ENCODE assay signal across 29 cellular contexts in the genomic region with DNA sequence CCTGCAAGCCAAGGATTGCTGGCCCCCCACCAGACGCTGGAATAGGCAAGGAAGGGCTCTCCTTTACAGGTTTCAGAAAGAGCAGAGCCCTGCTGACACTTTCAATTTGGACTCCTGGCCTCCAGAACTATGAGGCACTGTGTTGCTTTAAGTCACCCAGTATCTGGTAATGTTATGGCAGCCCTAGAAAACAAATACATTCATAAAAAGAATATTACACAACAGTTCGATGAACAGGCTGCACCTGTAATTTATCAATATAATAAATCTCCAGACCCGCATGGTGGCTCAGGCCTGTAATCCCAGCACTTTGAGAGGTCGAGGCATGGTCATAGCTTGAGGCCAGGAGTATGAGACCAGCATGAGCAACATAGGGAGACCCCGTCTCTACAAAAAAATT.
"Had no signal": no experiment of that assay in that cellular context is flagged by ENCODE, and none has a peak within 500 bp of the region (broad histone marks: within the 10 kb centered on the region; RNA-seq: fewer than 3 reads in every experiment).

No MANE protein-coding gene starts in this region.

- H3K27me3 Mint-ChIP-seq: activated naive CD4-positive, alpha-beta T cell treated with anti-CD3 and anti-CD28 coated beads, Interleukin-2, amount 50 U/mL, for 24 hours; activated naive CD8-positive, alpha-beta T cell treated with anti-CD3 and anti-CD28 coated beads for 36 hours had no signal

- DNase-seq: activated CD4-positive, alpha-beta T cell treated with anti-CD3 and anti-CD28 coated beads for 1 hour; activated CD4-positive, alpha-beta T cell treated with anti-CD3 and anti-CD28 coated beads for 4 hours; activated CD4-positive, alpha-beta T cell treated with anti-CD3 and anti-CD28 coated beads, Interleukin-2, amount 10 ng/mL, durations not matched to agents 7 days and 5 days; activated CD4-positive, alpha-beta T cell treated with anti-CD3 and anti-CD28 coated beads, Interleukin-2, amount 50 U/mL, for 48 hours; activated CD8-positive, alpha-beta memory T cell treated with anti-CD3 and anti-CD28 coated beads for 24 hours; activated CD8-positive, alpha-beta T cell treated with anti-CD3 and anti-CD28 coated beads for 36 hours; activated effector memory CD4-positive, alpha-beta T cell treated with anti-CD3 and anti-CD28 coated beads, Interleukin-2, amount 50 U/mL, for 16 hours; activated naive CD4-positive, alpha-beta T cell treated with anti-CD3 and anti-CD28 coated beads for 36 hours; activated naive CD8-positive, alpha-beta T cell treated with anti-CD3 and anti-CD28 coated beads for 36 hours; activated naive CD8-positive, alpha-beta T cell treated with anti-CD3 and anti-CD28 coated beads, Interleukin-2, amount 50 U/mL, for 24 hours; activated T-cell treated with anti-CD3 and anti-CD28 coated beads, Interleukin-2, amount 50 U/mL, for 4 hours; adrenal gland; amygdala; aorta; body of pancreas; caudate nucleus; cortex of kidney; dermis blood vessel endothelial cell; effector CD4-positive, alpha-beta T cell; effector memory CD8-positive, alpha-beta T cell; erythroblast; foreskin keratinocyte; heart right ventricle; T-helper 2 cell had no signal

- H3K4me1 Mint-ChIP-seq: activated CD4-positive, alpha-beta T cell treated with anti-CD3 and anti-CD28 coated beads, Interleukin-2, amount 10 ng/mL, durations not matched to agents 7 days and 5 days; activated naive CD4-positive, alpha-beta T cell treated with anti-CD3 and anti-CD28 coated beads, Interleukin-2, amount 50 U/mL, for 24 hours; activated naive CD8-positive, alpha-beta T cell treated with anti-CD3 and anti-CD28 coated beads for 36 hours; activated naive CD8-positive, alpha-beta T cell treated with anti-CD3 and anti-CD28 coated beads, Interleukin-2, amount 50 U/mL, for 24 hours had no signal

- H3K4me3 ChIP-seq: adrenal gland, body of pancreas, esophagus muscularis mucosa, gastroesophageal sphincter, heart right ventricle had no signal

- H3K4me3 Mint-ChIP-seq: activated CD4-positive, alpha-beta T cell treated with anti-CD3 and anti-CD28 coated beads, Interleukin-2, amount 10 ng/mL, durations not matched to agents 7 days and 5 days; activated CD8-positive, alpha-beta T cell treated with anti-CD3 and anti-CD28 coated beads for 36 hours; activated naive CD4-positive, alpha-beta T cell treated with anti-CD3 and anti-CD28 coated beads for 36 hours; activated naive CD4-positive, alpha-beta T cell treated with anti-CD3 and anti-CD28 coated beads, Interleukin-2, amount 50 U/mL, for 24 hours; activated naive CD8-positive, alpha-beta T cell treated with anti-CD3 and anti-CD28 coated beads for 36 hours; activated naive CD8-positive, alpha-beta T cell treated with anti-CD3 and anti-CD28 coated beads, Interleukin-2, amount 50 U/mL, for 24 hours; activated T-cell treated with anti-CD3 and anti-CD28 coated beads, Interleukin-2, amount 50 U/mL, for 4 hours; effector memory CD8-positive, alpha-beta T cell; WTC11 had no signal

- H3K27ac ChIP-seq: adrenal gland, esophagus muscularis mucosa, foreskin keratinocyte, gastroesophageal sphincter had no signal

- H3K36me3 ChIP-seq: adrenal gland, esophagus muscularis mucosa had no signal

- H3K9me3 ChIP-seq: adrenal gland, body of pancreas, esophagus muscularis mucosa, gastroesophageal sphincter had no signal

- H3K4me1 ChIP-seq: foreskin keratinocyte had no signal

- H3K9me3 Mint-ChIP-seq: activated CD4-positive, alpha-beta T cell treated with anti-CD3 and anti-CD28 coated beads, Interleukin-2, amount 10 ng/mL, durations not matched to agents 7 days and 5 days; activated CD8-positive, alpha-beta T cell treated with anti-CD3 and anti-CD28 coated beads for 36 hours; activated naive CD4-positive, alpha-beta T cell treated with anti-CD3 and anti-CD28 coated beads for 36 hours; activated naive CD4-positive, alpha-beta T cell treated with anti-CD3 and anti-CD28 coated beads, Interleukin-2, amount 50 U/mL, for 24 hours; activated naive CD8-positive, alpha-beta T cell treated with anti-CD3 and anti-CD28 coated beads, Interleukin-2, amount 50 U/mL, for 24 hours; activated T-cell treated with anti-CD3 and anti-CD28 coated beads, Interleukin-2, amount 50 U/mL, for 4 hours; activated T-helper 2 cell treated with anti-CD3 and anti-CD28 coated beads, Interferon-gamma antibody, Interleukin-2, Interleukin-4, amounts not matched to agents 10 μg/mL and 5 μg/mL and 100 μg/mL, durations not matched to agents 14 hours and 24 hours and 36 hours; effector memory CD8-positive, alpha-beta T cell had no signal

- ATAC-seq: activated CD8-positive, alpha-beta T cell treated with anti-CD3 and anti-CD28 coated beads for 36 hours; activated naive CD8-positive, alpha-beta T cell treated with anti-CD3 and anti-CD28 coated beads, Interleukin-2, amount 50 U/mL, for 24 hours; activated T-cell treated with anti-CD3 and anti-CD28 coated beads, Interleukin-2, amount 50 U/mL, for 4 hours; body of pancreas; effector memory CD8-positive, alpha-beta T cell; foreskin keratinocyte; gastroesophageal sphincter; heart right ventricle; WTC11 had no signal

- H3K27ac Mint-ChIP-seq: activated CD4-positive, alpha-beta T cell treated with anti-CD3 and anti-CD28 coated beads, Interleukin-2, amount 10 ng/mL, durations not matched to agents 7 days and 5 days; activated CD8-positive, alpha-beta T cell treated with anti-CD3 and anti-CD28 coated beads for 36 hours; activated naive CD4-positive, alpha-beta T cell treated with anti-CD3 and anti-CD28 coated beads for 36 hours; activated naive CD4-positive, alpha-beta T cell treated with anti-CD3 and anti-CD28 coated beads, Interleukin-2, amount 50 U/mL, for 24 hours; activated naive CD8-positive, alpha-beta T cell treated with anti-CD3 and anti-CD28 coated beads for 36 hours; activated naive CD8-positive, alpha-beta T cell treated with anti-CD3 and anti-CD28 coated beads, Interleukin-2, amount 50 U/mL, for 24 hours; activated T-helper 2 cell treated with anti-CD3 and anti-CD28 coated beads, Interferon-gamma antibody, Interleukin-2, Interleukin-4, amounts not matched to agents 10 μg/mL and 5 μg/mL and 100 μg/mL, durations not matched to agents 14 hours and 24 hours and 36 hours; effector memory CD8-positive, alpha-beta T cell; WTC11 had no signal

- H3K36me3 Mint-ChIP-seq: activated naive CD4-positive, alpha-beta T cell treated with anti-CD3 and anti-CD28 coated beads, Interleukin-2, amount 50 U/mL, for 24 hours; activated naive CD8-positive, alpha-beta T cell treated with anti-CD3 and anti-CD28 coated beads for 36 hours had no signal

- H3K27me3 ChIP-seq: adrenal gland, body of pancreas, esophagus muscularis mucosa, foreskin keratinocyte, gastroesophageal sphincter, heart right ventricle had no signal
